In the genomic region with DNA sequence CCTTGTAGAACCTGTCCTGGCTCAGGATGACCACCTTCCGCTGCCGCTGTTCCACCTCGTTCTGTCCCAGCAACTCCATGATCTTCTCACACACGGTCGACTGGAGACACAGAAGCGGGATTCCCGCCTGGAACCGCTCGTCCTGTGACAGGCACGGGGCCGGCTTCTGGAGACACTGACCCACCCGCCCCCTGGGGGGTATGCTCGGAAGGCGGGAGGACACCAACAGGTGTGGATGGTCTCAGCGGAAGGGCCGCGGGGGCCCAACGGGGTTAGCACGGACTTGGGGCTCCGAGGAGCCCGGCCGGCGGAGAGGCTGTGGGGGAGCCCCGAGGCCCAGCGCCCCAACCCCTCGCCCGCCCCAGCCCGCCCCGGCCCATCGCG, we compare ENCODE assay signal across 8 cellular contexts. TPM values are rescaled to one million over a fixed set of nuclear protein-coding genes. Genes with fewer than 3 reads are reported as not detected.
DNase-seq lines count a peak whose midpoint lies in the region; ATAC-seq and TF ChIP-seq lines count a peak whose summit lies in the region.

No MANE protein-coding gene starts in this region.

- peak overlapping the region; percentile 77 for H3K4me3 Mint-ChIP-seq in memory B cell

- H3K9me3 ChIP-seq in AG04450 (ENCODE audit: control insufficient read depth, insufficient read depth, low read length) = no peaks in the 10 kb centered on the region; the same call in 1 of the 2 replicates
- no peaks in the 10 kb centered on the region for H3K9me3 ChIP-seq in upper lobe of left lung

- peaks cover 9% of the 10 kb centered on the region for H3K36me3 Mint-ChIP-seq in memory B cell

- CTCF ChIA-PET in AG04450 (lab: Charles Lee) = no interaction called here

- WGBS in upper lobe of left lung, 2 donors = 4% methylated on average over 22 of the region's 31 CpGs; no CpG with 5 or more reads in 1 of the 2 donors

- no peaks in the 10 kb centered on the region for H3K27me3 Mint-ChIP-seq in memory B cell

- POLR2A ChIA-PET in AG04450 (lab: Yijun Ruan, JAX) = no interaction called here

- TF ChIP-seq CTCF in AG04450 (IDR thresholded peaks at IDR 0.05; ENCODE audit: low read depth, low read length) = peak; percentile 40
- peak; percentile 15 for TF ChIP-seq CTCF in GM12865 (IDR thresholded peaks at IDR 0.05; ENCODE audit: insufficient read depth, low read depth, low read length, missing control alignments)
- TF ChIP-seq CTCF in coronary artery (IDR thresholded peaks at IDR 0.05) = no peak
- TF ChIP-seq CTCF in upper lobe of left lung (IDR thresholded peaks at IDR 0.05) = peak in 4 of 6 experiments; percentile 19 to 37 (median 26)

- H3K27ac ChIP-seq in AG04450 (ENCODE audit: low read depth, low read length) (no peak overlapping the region), coronary artery (peak overlapping the region; percentile 47 to 91), upper lobe of left lung (peak overlapping the region; percentile 76 to 87 (median 85))

- DNase-seq in AG04450 (ENCODE audit: low read depth, low spot score) (no peak), GM12865 (ENCODE audit: low read depth) (peak; percentile 27), OCI-M1 (lab: John Stamatoyannopoulos, UW) (peak; percentile 21), coronary artery (ENCODE audit: low spot score) (no peak), memory B cell (ENCODE audit: low spot score in 2 of 2) (peak in 1 of 2 donors; percentile 36), upper lobe of left lung (peak in 1 of 2 donors; percentile 45), dedifferentiated amniotic fluid mesenchymal stem cell (ENCODE audit: extremely low spot score) (no peak)

- H3K27me3 ChIP-seq in AG04450 (ENCODE audit: control insufficient read depth, insufficient read depth, low read length) (no peaks in the 10 kb centered on the region), upper lobe of left lung (no peaks in the 10 kb centered on the region)

- peak overlapping the region; percentile 75 for H3K4me3 ChIP-seq in AG04450 (ENCODE audit: low read depth, low read length)
- H3K4me3 ChIP-seq in GM12865 (ENCODE audit: low read depth, low read length) = peak overlapping the region; percentile 86
- peak overlapping the region; percentile 75 for H3K4me3 ChIP-seq in coronary artery
- peak overlapping the region; percentile 71 to 100 (median 94) for H3K4me3 ChIP-seq in upper lobe of left lung

- H3K9me3 Mint-ChIP-seq in memory B cell = no peaks in the 10 kb centered on the region

- H3K4me1 Mint-ChIP-seq in memory B cell = peaks cover 12% of the 10 kb centered on the region

- H3K4me1 ChIP-seq in upper lobe of left lung = peaks cover 12 to 20% (median 15%) of the 10 kb centered on the region in 4 donors

- no peak overlapping the region for H3K27ac Mint-ChIP-seq in memory B cell

- peaks cover 13 to 42% (median 38%) of the 10 kb centered on the region in 4 donors for H3K36me3 ChIP-seq in upper lobe of left lung

- TF ChIP-seq POLR2A in upper lobe of left lung (IDR thresholded peaks at IDR 0.05) = no peak

- no peak for TF ChIP-seq EP300 in upper lobe of left lung (IDR thresholded peaks at IDR 0.05)

- ATAC-seq in HG02884 (IDR thresholded peaks at IDR 0.05; ENCODE audit: unreplicated experiment) (peak; percentile 16), memory B cell (ENCODE audit: low read depth) (peak; percentile 14), upper lobe of left lung (ENCODE audit: low FRiP score in 2 of 2) (peak in 1 of 2 donors; percentile 35)

RNA-seq across cellular contexts. Expression of a gene that starts 0.5 kb away (rescaled TPM):
- 19.1 and 19.9 TPM in 2 replicates for polyA plus RNA-seq in AG04450 (2011; rRNA removed)
- 10.9 and 11.4 TPM in 2 replicates for polyA minus RNA-seq in AG04450 (2011; rRNA and poly(A)+ RNA removed)
- 10 to 100 TPM; 27.8 to 36.7 (median 29.4) TPM for total RNA-seq in upper lobe of left lung

RNA-seq across cellular contexts. Expression of a gene that starts 14.8 kb away (rescaled TPM):
- not detected in 2 replicates for polyA plus RNA-seq in AG04450 (2011; rRNA removed)
- not detected in 2 replicates for polyA minus RNA-seq in AG04450 (2011; rRNA and poly(A)+ RNA removed)
- 10 to 100 TPM in 2 of 6 donors, 1 to 10 TPM in 4; 1.8 to 10.5 (median 8.0) TPM for total RNA-seq in upper lobe of left lung

RNA-seq across cellular contexts. Expression of a gene that starts 27.8 kb away (rescaled TPM):
- 23.8 and 23.9 TPM in 2 replicates for polyA plus RNA-seq in AG04450 (2011; rRNA removed)
- polyA minus RNA-seq in AG04450 (2011; rRNA and poly(A)+ RNA removed) = 11.3 and 15.2 TPM in 2 replicates
- 10 to 100 TPM; 24.7 to 55.5 (median 27.2) TPM for total RNA-seq in upper lobe of left lung

Comparison
In these comparisons a context has a peak if more than half of its experiments do, and no peak if none do; other contexts are left out.
1. DNase-seq: peak in GM12865 (single experiment) and OCI-M1 (single experiment); none in AG04450 (single experiment), coronary artery (single experiment) and dedifferentiated amniotic fluid mesenchymal stem cell (single experiment).
2. Peak in every context shown above with its lines, with median percentiles within 50 percentile points of each other: H3K4me3 ChIP-seq.